Comparison of ENCODE assay signal across 1 cellular context in the genomic region with DNA sequence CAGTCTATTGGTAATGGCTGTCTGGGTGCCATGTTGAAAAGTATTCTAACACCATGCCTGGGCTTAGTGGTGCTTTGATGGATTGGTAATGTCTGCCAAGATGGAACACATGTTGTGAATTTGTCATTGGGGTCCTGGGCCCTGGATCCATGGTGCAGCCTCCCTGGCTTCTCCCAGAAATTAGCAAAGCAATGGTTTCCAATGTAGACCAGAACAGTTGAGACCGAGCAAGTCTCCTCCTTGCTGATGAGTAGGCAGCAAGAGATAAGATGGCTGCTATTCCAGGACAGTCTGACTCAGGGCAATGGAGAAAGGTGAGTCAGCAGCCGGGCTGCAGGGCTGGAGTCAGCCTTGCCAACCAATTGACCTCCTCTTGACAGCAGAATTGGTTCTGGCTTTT.
TF ChIP-seq lines count a peak whose summit lies in the region.

No MANE protein-coding gene starts in this region.

TF ChIP-seq in WTC11, 78 proteins besides CTCF, POLR2A, EP300 and RAD21 (continued from another document):
- TF ChIP-seq OVOL2 (CRISPR knock-in tag; IDR thresholded peaks at IDR 0.05; ENCODE audit: borderline replicate concordance), result no peak
- TF ChIP-seq, protein P1, sequence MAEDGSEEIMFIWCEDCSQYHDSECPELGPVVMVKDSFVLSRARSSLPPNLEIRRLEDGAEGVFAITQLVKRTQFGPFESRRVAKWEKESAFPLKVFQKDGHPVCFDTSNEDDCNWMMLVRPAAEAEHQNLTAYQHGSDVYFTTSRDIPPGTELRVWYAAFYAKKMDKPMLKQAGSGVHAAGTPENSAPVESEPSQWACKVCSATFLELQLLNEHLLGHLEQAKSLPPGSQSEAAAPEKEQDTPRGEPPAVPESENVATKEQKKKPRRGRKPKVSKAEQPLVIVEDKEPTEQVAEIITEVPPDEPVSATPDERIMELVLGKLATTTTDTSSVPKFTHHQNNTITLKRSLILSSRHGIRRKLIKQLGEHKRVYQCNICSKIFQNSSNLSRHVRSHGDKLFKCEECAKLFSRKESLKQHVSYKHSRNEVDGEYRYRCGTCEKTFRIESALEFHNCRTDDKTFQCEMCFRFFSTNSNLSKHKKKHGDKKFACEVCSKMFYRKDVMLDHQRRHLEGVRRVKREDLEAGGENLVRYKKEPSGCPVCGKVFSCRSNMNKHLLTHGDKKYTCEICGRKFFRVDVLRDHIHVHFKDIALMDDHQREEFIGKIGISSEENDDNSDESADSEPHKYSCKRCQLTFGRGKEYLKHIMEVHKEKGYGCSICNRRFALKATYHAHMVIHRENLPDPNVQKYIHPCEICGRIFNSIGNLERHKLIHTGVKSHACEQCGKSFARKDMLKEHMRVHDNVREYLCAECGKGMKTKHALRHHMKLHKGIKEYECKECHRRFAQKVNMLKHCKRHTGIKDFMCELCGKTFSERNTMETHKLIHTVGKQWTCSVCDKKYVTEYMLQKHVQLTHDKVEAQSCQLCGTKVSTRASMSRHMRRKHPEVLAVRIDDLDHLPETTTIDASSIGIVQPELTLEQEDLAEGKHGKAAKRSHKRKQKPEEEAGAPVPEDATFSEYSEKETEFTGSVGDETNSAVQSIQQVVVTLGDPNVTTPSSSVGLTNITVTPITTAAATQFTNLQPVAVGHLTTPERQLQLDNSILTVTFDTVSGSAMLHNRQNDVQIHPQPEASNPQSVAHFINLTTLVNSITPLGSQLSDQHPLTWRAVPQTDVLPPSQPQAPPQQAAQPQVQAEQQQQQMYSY (CRISPR knock-in tag; IDR thresholded peaks at IDR 0.05), result no peak
- TF ChIP-seq CREB1 (CRISPR knock-in tag; IDR thresholded peaks at IDR 0.05), result no peak
